Comparison of ENCODE assay signal across 2 cellular contexts in genomic region chr3:193878051-193878838, GRCh38.
TF ChIP-seq lines count a peak whose summit lies in the region.

No MANE protein-coding gene starts in this region.

TF ChIP-seq in Ishikawa, 13 proteins besides CTCF, POLR2A, EP300 and RAD21 (continued from another document):
- TF ChIP-seq REST (IDR thresholded peaks at IDR 0.05; ENCODE audit: low read depth) (no peak), NFIC (IDR thresholded peaks at IDR 0.05) (peak; percentile 77), USF1 (IDR thresholded peaks at IDR 0.05) (no peak), EGR1 (IDR thresholded peaks at IDR 0.05) (no peak), MAX (IDR thresholded peaks at IDR 0.05) (no peak)

TF ChIP-seq in WTC11, 78 proteins besides CTCF, POLR2A, EP300 and RAD21 (continued from another document):
- TF ChIP-seq SMAD3 (CRISPR knock-in tag; IDR thresholded peaks at IDR 0.05; ENCODE audit: borderline replicate concordance): no peak
- no peak for TF ChIP-seq GTF2I (CRISPR knock-in tag; conservative IDR thresholded peaks at IDR 0.05)
- TF ChIP-seq ESRRA (CRISPR knock-in tag; IDR thresholded peaks at IDR 0.05; ENCODE audit: borderline replicate concordance): no peak
- TF ChIP-seq JAZF1 (CRISPR knock-in tag; IDR thresholded peaks at IDR 0.05): no peak
- no peak for TF ChIP-seq ZNF425 (CRISPR knock-in tag; conservative IDR thresholded peaks at IDR 0.05)
- no peak for TF ChIP-seq ZNF671 (CRISPR knock-in tag; IDR thresholded peaks at IDR 0.05)
- TF ChIP-seq MXD4 (CRISPR knock-in tag; IDR thresholded peaks at IDR 0.05; ENCODE audit: borderline replicate concordance): no peak
- no peak for TF ChIP-seq ZBTB43 (CRISPR knock-in tag; IDR thresholded peaks at IDR 0.05)
- TF ChIP-seq ATF2 (CRISPR knock-in tag; IDR thresholded peaks at IDR 0.05; ENCODE audit: borderline replicate concordance, low read depth): no peak
- no peak for TF ChIP-seq USF1 (CRISPR knock-in tag; IDR thresholded peaks at IDR 0.05)
- no peak for TF ChIP-seq ZBTB21 (CRISPR knock-in tag; IDR thresholded peaks at IDR 0.05; ENCODE audit: borderline replicate concordance)
- TF ChIP-seq E2F1 (CRISPR knock-in tag; IDR thresholded peaks at IDR 0.05): no peak
- TF ChIP-seq PREB (CRISPR knock-in tag; IDR thresholded peaks at IDR 0.05; ENCODE audit: borderline replicate concordance): no peak
